In genomic region chr10:200405-200804, GRCh38 we compare ENCODE assay signal across 28 cellular contexts.
DNase-seq lines count a peak whose midpoint lies in the region; ATAC-seq and TF ChIP-seq lines count a peak whose summit lies in the region.
"Had no signal": no experiment of that assay in that cellular context is flagged by ENCODE, and none has a peak within 500 bp of the region (broad histone marks: within the 10 kb centered on the region; RNA-seq: fewer than 3 reads in every experiment).

No MANE protein-coding gene starts in this region.

- H3K4me1 ChIP-seq in A673 (ENCODE audit: insufficient read depth, low read length, poor library complexity, severe bottlenecking) = peaks cover 23% of the 10 kb centered on the region
- H3K4me1 ChIP-seq: A549, BLaER1, left ventricle myocardium inferior, psoas muscle, testis, uterus had no signal

- TF ChIP-seq CTCF in A673 (conservative IDR thresholded peaks at IDR 0.05; ENCODE audit: low read depth, low read length) = no peak
- TF ChIP-seq CTCF in foreskin fibroblast (IDR thresholded peaks at IDR 0.05; ENCODE audit: low read depth, low read length) = no peak
- TF ChIP-seq CTCF in chondrocyte (IDR thresholded peaks at IDR 0.05) = no peak

- CTCF ChIA-PET in A673 (lab: Charles Lee) = interaction anchor here (0.8 kb wide), 1 partner anchor 25 kb away, joined by 3 read pairs; no protein-coding TSS in a partner anchor

- H3K4me1 Mint-ChIP-seq in stimulated activated memory B cell treated with anti-CD40 and anti-IgM and Interleukin-4, amounts not matched to agents 10 μg/mL and 1 μg/mL and 100 μg/mL, for 72 hours = peaks cover 13% of the 10 kb centered on the region
- peaks cover 14% of the 10 kb centered on the region for H3K4me1 Mint-ChIP-seq in chondrocyte (ENCODE audit: low read depth)

- DNase-seq in A673 (ENCODE audit: low spot score) = peak; percentile 79
- peak; percentile 74 for DNase-seq in HCEC 1CT
- peak; percentile 32 for DNase-seq in dermis blood vessel endothelial cell
- peak; percentile 23 to 37 for DNase-seq in foreskin fibroblast
- DNase-seq in chondrocyte (ENCODE audit: low spot score) = no peak
- no peak for DNase-seq in activated gamma-delta T cell (lab: John Stamatoyannopoulos, UW)
- DNase-seq: activated CD4-positive, alpha-beta T cell treated with anti-CD3 and anti-CD28 coated beads for 4 hours; activated effector memory CD4-positive, alpha-beta T cell treated with anti-CD3 and anti-CD28 coated beads, Interleukin-2, amount 50 U/mL, for 16 hours; activated naive CD8-positive, alpha-beta T cell treated with anti-CD3 and anti-CD28 coated beads, Interleukin-2, amount 10 ng/mL, durations not matched to agents 7 days and 5 days; activated T-cell treated with anti-CD3 and anti-CD28 coated beads for 4 hours; cerebellar nuclear complex; hippocampal formation; left ventricle myocardium inferior; NCI-H1105 treated with DMSO at 0.1 percent for 48 hours; NCI-H1930; NCI-H2227 treated with DMSO at 0.1 percent for 48 hours; psoas muscle; stimulated activated CD4-positive, alpha-beta T cell treated with anti-CD3 and anti-CD28 coated beads, Interleukin-15, amount 100 ng/mL, for 24 hours; stimulated activated naive CD8-positive, alpha-beta T cell treated with anti-CD3 and anti-CD28 coated beads, Interleukin-15, Interleukin-2, amounts not matched to agents 100 U/mL and 50 U/mL, for 24 hours; testis; uterus had no signal

- H3K9me3 Mint-ChIP-seq in stimulated activated memory B cell treated with anti-CD40 and anti-IgM and Interleukin-4, amounts not matched to agents 10 μg/mL and 1 μg/mL and 100 μg/mL, for 72 hours = no peaks in the 10 kb centered on the region
- no peaks in the 10 kb centered on the region for H3K9me3 Mint-ChIP-seq in chondrocyte (ENCODE audit: low read depth)
- H3K9me3 Mint-ChIP-seq: activated naive CD8-positive, alpha-beta T cell treated with anti-CD3 and anti-CD28 coated beads, Interleukin-2, amount 10 ng/mL, durations not matched to agents 7 days and 5 days had no signal

- H3K4me3 Mint-ChIP-seq in stimulated activated memory B cell treated with anti-CD40 and anti-IgM and Interleukin-4, amounts not matched to agents 10 μg/mL and 1 μg/mL and 100 μg/mL, for 72 hours = no peak overlapping the region
- H3K4me3 Mint-ChIP-seq in chondrocyte (ENCODE audit: unreplicated experiment) = no peak overlapping the region
- H3K4me3 Mint-ChIP-seq: activated naive CD8-positive, alpha-beta T cell treated with anti-CD3 and anti-CD28 coated beads, Interleukin-2, amount 10 ng/mL, durations not matched to agents 7 days and 5 days had no signal

- no peak overlapping the region for H3K27ac Mint-ChIP-seq in stimulated activated memory B cell treated with anti-CD40 and anti-IgM and Interleukin-4, amounts not matched to agents 10 μg/mL and 1 μg/mL and 100 μg/mL, for 72 hours
- H3K27ac Mint-ChIP-seq in chondrocyte (ENCODE audit: unreplicated experiment) = no peak overlapping the region
- H3K27ac Mint-ChIP-seq: activated naive CD8-positive, alpha-beta T cell treated with anti-CD3 and anti-CD28 coated beads, Interleukin-2, amount 10 ng/mL, durations not matched to agents 7 days and 5 days had no signal

- POLR2A ChIA-PET in A673 (lab: Charles Lee; ENCODE audit: low non-redundant PET) = no interaction called here

- peaks cover 3% of the 10 kb centered on the region for H3K36me3 Mint-ChIP-seq in stimulated activated memory B cell treated with anti-CD40 and anti-IgM and Interleukin-4, amounts not matched to agents 10 μg/mL and 1 μg/mL and 100 μg/mL, for 72 hours
- peaks cover 1% of the 10 kb centered on the region for H3K36me3 Mint-ChIP-seq in chondrocyte (ENCODE audit: low read depth)

- no peak overlapping the region for H3K4me3 ChIP-seq in A673 (ENCODE audit: low read depth, low read length, poor library complexity, severe bottlenecking)
- no peak overlapping the region for H3K4me3 ChIP-seq in foreskin fibroblast (ENCODE audit: low read depth in 1 of 2, low read length in 2 of 2)
- H3K4me3 ChIP-seq: A549, BLaER1, gastroesophageal sphincter, left ventricle myocardium inferior, psoas muscle, testis, uterus had no signal

- ATAC-seq in stimulated activated memory B cell treated with anti-CD40 and anti-IgM and Interleukin-4, amounts not matched to agents 10 μg/mL and 1 μg/mL and 100 μg/mL, for 72 hours = no peak
- no peak for ATAC-seq in HG02798 (IDR thresholded peaks at IDR 0.05; ENCODE audit: poor library complexity, unreplicated experiment)
- ATAC-seq: A549, gastroesophageal sphincter, HCT116, psoas muscle had no signal

- H3K27me3 ChIP-seq in A673 (replicated peaks; ENCODE audit: insufficient read depth, low read depth, low read length, poor library complexity) = no peaks in the 10 kb centered on the region
- H3K27me3 ChIP-seq: BLaER1, gastroesophageal sphincter, neutrophil, testis, uterus had no signal

- peak overlapping the region; percentile 78 for H3K27ac ChIP-seq in A673 (ENCODE audit: low read depth, low read length, poor library complexity, severe bottlenecking)
- H3K27ac ChIP-seq: A549, BLaER1, gastroesophageal sphincter, left ventricle myocardium inferior, neutrophil, psoas muscle, testis, uterus had no signal

- no peaks in the 10 kb centered on the region for H3K9me3 ChIP-seq in A673 (ENCODE audit: low read depth, low read length, poor library complexity, severe bottlenecking)
- H3K9me3 ChIP-seq: A549, BLaER1, gastroesophageal sphincter, left ventricle myocardium inferior, neutrophil, psoas muscle, testis, uterus had no signal

- H3K36me3 ChIP-seq in A673 (ENCODE audit: insufficient read depth, low read length, poor library complexity, severe bottlenecking) = no peaks in the 10 kb centered on the region
- H3K36me3 ChIP-seq: BLaER1, gastroesophageal sphincter, left ventricle myocardium inferior, neutrophil, uterus had no signal

- H3K27me3 Mint-ChIP-seq in stimulated activated memory B cell treated with anti-CD40 and anti-IgM and Interleukin-4, amounts not matched to agents 10 μg/mL and 1 μg/mL and 100 μg/mL, for 72 hours = no peaks in the 10 kb centered on the region
- no peaks in the 10 kb centered on the region for H3K27me3 Mint-ChIP-seq in chondrocyte (ENCODE audit: low read depth)
- H3K27me3 Mint-ChIP-seq: activated naive CD8-positive, alpha-beta T cell treated with anti-CD3 and anti-CD28 coated beads, Interleukin-2, amount 10 ng/mL, durations not matched to agents 7 days and 5 days had no signal

- BruUV-seq in A673 (replicated peaks; lab: Mats Ljungman, UMichigan) = no TSS peak

- intact Hi-C loops in A673 (cut with micrococcal nuclease; ENCODE audit: unreplicated experiment) = no loop called here

Comparison
In these comparisons a context has a peak if more than half of its experiments do, and no peak if none do; other contexts are left out.
1. DNase-seq: peak in A673 (single experiment), HCEC 1CT (single experiment), dermis blood vessel endothelial cell (single experiment) and foreskin fibroblast (2 of 2); none in chondrocyte (single experiment) and activated gamma-delta T cell (single experiment).